1 cellular context compared by ENCODE assay signal in the genomic region with DNA sequence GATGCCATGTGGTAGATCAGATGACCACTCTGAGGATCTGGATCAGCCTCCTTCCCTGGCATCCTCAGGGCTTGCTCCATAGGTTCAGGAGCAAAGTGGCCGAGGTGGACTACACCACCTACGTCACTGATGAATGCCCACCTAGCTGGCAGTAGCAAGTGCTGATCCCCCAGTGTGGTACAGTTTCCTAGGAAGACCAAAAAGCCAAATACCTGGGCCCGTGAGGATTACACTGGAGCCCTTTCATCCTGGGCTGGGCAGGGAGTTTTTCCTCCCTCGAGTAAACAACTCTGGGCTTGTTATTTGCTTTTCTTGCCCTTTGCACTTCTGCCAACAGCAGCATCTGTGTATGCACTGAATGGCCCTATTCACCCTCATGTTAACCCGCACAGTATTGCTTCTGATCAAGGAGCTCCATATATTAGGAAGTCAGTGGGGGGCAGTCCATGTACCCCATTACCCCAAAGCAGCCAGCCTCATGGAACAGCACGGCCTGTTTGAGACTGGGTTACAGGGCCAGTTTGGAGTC.
TF ChIP-seq lines count a peak whose summit lies in the region.

No MANE protein-coding gene starts in this region.

TF ChIP-seq in HepG2, 621 proteins besides CTCF, POLR2A, EP300 and RAD21 (continued from another document and continues in another):
- TF ChIP-seq, protein P1, sequence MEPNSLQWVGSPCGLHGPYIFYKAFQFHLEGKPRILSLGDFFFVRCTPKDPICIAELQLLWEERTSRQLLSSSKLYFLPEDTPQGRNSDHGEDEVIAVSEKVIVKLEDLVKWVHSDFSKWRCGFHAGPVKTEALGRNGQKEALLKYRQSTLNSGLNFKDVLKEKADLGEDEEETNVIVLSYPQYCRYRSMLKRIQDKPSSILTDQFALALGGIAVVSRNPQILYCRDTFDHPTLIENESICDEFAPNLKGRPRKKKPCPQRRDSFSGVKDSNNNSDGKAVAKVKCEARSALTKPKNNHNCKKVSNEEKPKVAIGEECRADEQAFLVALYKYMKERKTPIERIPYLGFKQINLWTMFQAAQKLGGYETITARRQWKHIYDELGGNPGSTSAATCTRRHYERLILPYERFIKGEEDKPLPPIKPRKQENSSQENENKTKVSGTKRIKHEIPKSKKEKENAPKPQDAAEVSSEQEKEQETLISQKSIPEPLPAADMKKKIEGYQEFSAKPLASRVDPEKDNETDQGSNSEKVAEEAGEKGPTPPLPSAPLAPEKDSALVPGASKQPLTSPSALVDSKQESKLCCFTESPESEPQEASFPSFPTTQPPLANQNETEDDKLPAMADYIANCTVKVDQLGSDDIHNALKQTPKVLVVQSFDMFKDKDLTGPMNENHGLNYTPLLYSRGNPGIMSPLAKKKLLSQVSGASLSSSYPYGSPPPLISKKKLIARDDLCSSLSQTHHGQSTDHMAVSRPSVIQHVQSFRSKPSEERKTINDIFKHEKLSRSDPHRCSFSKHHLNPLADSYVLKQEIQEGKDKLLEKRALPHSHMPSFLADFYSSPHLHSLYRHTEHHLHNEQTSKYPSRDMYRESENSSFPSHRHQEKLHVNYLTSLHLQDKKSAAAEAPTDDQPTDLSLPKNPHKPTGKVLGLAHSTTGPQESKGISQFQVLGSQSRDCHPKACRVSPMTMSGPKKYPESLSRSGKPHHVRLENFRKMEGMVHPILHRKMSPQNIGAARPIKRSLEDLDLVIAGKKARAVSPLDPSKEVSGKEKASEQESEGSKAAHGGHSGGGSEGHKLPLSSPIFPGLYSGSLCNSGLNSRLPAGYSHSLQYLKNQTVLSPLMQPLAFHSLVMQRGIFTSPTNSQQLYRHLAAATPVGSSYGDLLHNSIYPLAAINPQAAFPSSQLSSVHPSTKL (CRISPR knock-in tag; IDR thresholded peaks at IDR 0.05) = peak; percentile 94
- TF ChIP-seq POGZ (CRISPR knock-in tag; IDR thresholded peaks at IDR 0.05) = 0 out of 2 replicates have a peak, but pooled peaks have one; percentile 21
- TF ChIP-seq, protein P2, sequence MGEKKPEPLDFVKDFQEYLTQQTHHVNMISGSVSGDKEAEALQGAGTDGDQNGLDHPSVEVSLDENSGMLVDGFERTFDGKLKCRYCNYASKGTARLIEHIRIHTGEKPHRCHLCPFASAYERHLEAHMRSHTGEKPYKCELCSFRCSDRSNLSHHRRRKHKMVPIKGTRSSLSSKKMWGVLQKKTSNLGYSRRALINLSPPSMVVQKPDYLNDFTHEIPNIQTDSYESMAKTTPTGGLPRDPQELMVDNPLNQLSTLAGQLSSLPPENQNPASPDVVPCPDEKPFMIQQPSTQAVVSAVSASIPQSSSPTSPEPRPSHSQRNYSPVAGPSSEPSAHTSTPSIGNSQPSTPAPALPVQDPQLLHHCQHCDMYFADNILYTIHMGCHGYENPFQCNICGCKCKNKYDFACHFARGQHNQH (CRISPR knock-in tag; IDR thresholded peaks at IDR 0.05) = peak; percentile 91
- peak; percentile 61 for TF ChIP-seq POLR2AphosphoS5 (IDR thresholded peaks at IDR 0.05; ENCODE audit: low read depth, low read length)
- no peak; the same call in 1 of the 2 replicates for TF ChIP-seq ZNF619 (CRISPR knock-in tag; IDR thresholded peaks at IDR 0.05)
- TF ChIP-seq, protein P3, sequence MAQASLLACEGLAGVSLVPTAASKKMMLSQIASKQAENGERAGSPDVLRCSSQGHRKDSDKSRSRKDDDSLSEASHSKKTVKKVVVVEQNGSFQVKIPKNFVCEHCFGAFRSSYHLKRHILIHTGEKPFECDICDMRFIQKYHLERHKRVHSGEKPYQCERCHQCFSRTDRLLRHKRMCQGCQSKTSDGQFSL (CRISPR knock-in tag; IDR thresholded peaks at IDR 0.05) = peak; percentile 70; the same call in 1 of the 2 replicates
- TF ChIP-seq SMAD3 (CRISPR knock-in tag; IDR thresholded peaks at IDR 0.05) = peak; percentile 89
- TF ChIP-seq DNMT3B (CRISPR knock-in tag; conservative IDR thresholded peaks at IDR 0.05) = no peak
- no peak for TF ChIP-seq EED (CRISPR knock-in tag; IDR thresholded peaks at IDR 0.05)
- TF ChIP-seq KDM5B (CRISPR knock-in tag; IDR thresholded peaks at IDR 0.05; ENCODE audit: borderline replicate concordance) = peak; percentile 24; the same call in 1 of the 2 replicates
- TF ChIP-seq ATF1 (CRISPR knock-in tag; IDR thresholded peaks at IDR 0.05) = peak; percentile 74
- TF ChIP-seq, protein P4, sequence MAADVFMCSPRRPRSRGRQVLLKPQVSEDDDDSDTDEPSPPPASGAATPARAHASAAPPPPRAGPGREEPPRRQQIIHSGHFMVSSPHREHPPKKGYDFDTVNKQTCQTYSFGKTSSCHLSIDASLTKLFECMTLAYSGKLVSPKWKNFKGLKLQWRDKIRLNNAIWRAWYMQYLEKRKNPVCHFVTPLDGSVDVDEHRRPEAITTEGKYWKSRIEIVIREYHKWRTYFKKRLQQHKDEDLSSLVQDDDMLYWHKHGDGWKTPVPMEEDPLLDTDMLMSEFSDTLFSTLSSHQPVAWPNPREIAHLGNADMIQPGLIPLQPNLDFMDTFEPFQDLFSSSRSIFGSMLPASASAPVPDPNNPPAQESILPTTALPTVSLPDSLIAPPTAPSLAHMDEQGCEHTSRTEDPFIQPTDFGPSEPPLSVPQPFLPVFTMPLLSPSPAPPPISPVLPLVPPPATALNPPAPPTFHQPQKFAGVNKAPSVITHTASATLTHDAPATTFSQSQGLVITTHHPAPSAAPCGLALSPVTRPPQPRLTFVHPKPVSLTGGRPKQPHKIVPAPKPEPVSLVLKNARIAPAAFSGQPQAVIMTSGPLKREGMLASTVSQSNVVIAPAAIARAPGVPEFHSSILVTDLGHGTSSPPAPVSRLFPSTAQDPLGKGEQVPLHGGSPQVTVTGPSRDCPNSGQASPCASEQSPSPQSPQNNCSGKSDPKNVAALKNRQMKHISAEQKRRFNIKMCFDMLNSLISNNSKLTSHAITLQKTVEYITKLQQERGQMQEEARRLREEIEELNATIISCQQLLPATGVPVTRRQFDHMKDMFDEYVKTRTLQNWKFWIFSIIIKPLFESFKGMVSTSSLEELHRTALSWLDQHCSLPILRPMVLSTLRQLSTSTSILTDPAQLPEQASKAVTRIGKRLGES (CRISPR knock-in tag; IDR thresholded peaks at IDR 0.05; ENCODE audit: borderline replicate concordance) = no peak
- TF ChIP-seq, protein P5, sequence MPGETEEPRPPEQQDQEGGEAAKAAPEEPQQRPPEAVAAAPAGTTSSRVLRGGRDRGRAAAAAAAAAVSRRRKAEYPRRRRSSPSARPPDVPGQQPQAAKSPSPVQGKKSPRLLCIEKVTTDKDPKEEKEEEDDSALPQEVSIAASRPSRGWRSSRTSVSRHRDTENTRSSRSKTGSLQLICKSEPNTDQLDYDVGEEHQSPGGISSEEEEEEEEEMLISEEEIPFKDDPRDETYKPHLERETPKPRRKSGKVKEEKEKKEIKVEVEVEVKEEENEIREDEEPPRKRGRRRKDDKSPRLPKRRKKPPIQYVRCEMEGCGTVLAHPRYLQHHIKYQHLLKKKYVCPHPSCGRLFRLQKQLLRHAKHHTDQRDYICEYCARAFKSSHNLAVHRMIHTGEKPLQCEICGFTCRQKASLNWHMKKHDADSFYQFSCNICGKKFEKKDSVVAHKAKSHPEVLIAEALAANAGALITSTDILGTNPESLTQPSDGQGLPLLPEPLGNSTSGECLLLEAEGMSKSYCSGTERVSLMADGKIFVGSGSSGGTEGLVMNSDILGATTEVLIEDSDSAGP (CRISPR knock-in tag; IDR thresholded peaks at IDR 0.05; ENCODE audit: borderline replicate concordance) = peak; percentile 59
- TF ChIP-seq ONECUT2 (CRISPR knock-in tag; IDR thresholded peaks at IDR 0.05) = no peak
- TF ChIP-seq ZNF781 (CRISPR knock-in tag; IDR thresholded peaks at IDR 0.05; ENCODE audit: borderline replicate concordance, not compliant biosample characterization) = peak; percentile 20
- TF ChIP-seq SSRP1 (CRISPR knock-in tag; IDR thresholded peaks at IDR 0.05) = no peak
- no peak for TF ChIP-seq POLR2AphosphoS2 (IDR thresholded peaks at IDR 0.05; ENCODE audit: low read depth, low read length)
- peak; percentile 89 for TF ChIP-seq HDAC1 (CRISPR knock-in tag; IDR thresholded peaks at IDR 0.05)
- TF ChIP-seq SUZ12 (IDR thresholded peaks at IDR 0.05; ENCODE audit: low read depth, low read length) = no peak
- no peak for TF ChIP-seq PHF8 (CRISPR knock-in tag; IDR thresholded peaks at IDR 0.05)
- peak; percentile 34; the same call in 1 of the 2 replicates for TF ChIP-seq YEATS4 (CRISPR knock-in tag; IDR thresholded peaks at IDR 0.05; ENCODE audit: borderline replicate concordance)
- no peak for TF ChIP-seq ZNF772 (CRISPR knock-in tag; IDR thresholded peaks at IDR 0.05)
- peak; percentile 98 for TF ChIP-seq TEAD3 (CRISPR knock-in tag; optimal IDR thresholded peaks at IDR 0.05; ENCODE audit: borderline replicate concordance)
- TF ChIP-seq ZNF224 (CRISPR knock-in tag; IDR thresholded peaks at IDR 0.05) = no peak
- TF ChIP-seq HMG20A (CRISPR knock-in tag; IDR thresholded peaks at IDR 0.05; ENCODE audit: borderline replicate concordance) = peak; percentile 92; the same call in 1 of the 2 replicates
- TF ChIP-seq ZKSCAN5 (CRISPR knock-in tag; IDR thresholded peaks at IDR 0.05) = no peak
- TF ChIP-seq ZNF335 (CRISPR knock-in tag; IDR thresholded peaks at IDR 0.05) = 0 out of 2 replicates have a peak, but pooled peaks have one; percentile 26
- 0 out of 2 replicates have a peak, but pooled peaks have one; percentile 45 for TF ChIP-seq CHD2 (IDR thresholded peaks at IDR 0.05; ENCODE audit: low read depth, low read length)
- TF ChIP-seq WIZ (CRISPR knock-in tag; IDR thresholded peaks at IDR 0.05) = no peak
- TF ChIP-seq ZNF709 (CRISPR knock-in tag; IDR thresholded peaks at IDR 0.05) = peak; percentile 74; the same call in 1 of the 2 replicates
- TF ChIP-seq SMARCC2 (IDR thresholded peaks at IDR 0.05) = peak; percentile 86; the same call in 1 of the 2 replicates
- TF ChIP-seq JUND (CRISPR knock-in tag; IDR thresholded peaks at IDR 0.05) = peak; percentile 9; the same call in 1 of the 2 replicates
- TF ChIP-seq ZNF230 (CRISPR knock-in tag; IDR thresholded peaks at IDR 0.05) = no peak
- peak; percentile 71 for TF ChIP-seq MEF2D (CRISPR knock-in tag; IDR thresholded peaks at IDR 0.05)
- no peak for TF ChIP-seq ISX (CRISPR knock-in tag; conservative IDR thresholded peaks at IDR 0.05)
- no peak for TF ChIP-seq ZNF570 (CRISPR knock-in tag; IDR thresholded peaks at IDR 0.05; ENCODE audit: borderline replicate concordance)
- TF ChIP-seq, protein P6, sequence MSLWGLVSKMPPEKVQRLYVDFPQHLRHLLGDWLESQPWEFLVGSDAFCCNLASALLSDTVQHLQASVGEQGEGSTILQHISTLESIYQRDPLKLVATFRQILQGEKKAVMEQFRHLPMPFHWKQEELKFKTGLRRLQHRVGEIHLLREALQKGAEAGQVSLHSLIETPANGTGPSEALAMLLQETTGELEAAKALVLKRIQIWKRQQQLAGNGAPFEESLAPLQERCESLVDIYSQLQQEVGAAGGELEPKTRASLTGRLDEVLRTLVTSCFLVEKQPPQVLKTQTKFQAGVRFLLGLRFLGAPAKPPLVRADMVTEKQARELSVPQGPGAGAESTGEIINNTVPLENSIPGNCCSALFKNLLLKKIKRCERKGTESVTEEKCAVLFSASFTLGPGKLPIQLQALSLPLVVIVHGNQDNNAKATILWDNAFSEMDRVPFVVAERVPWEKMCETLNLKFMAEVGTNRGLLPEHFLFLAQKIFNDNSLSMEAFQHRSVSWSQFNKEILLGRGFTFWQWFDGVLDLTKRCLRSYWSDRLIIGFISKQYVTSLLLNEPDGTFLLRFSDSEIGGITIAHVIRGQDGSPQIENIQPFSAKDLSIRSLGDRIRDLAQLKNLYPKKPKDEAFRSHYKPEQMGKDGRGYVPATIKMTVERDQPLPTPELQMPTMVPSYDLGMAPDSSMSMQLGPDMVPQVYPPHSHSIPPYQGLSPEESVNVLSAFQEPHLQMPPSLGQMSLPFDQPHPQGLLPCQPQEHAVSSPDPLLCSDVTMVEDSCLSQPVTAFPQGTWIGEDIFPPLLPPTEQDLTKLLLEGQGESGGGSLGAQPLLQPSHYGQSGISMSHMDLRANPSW (CRISPR knock-in tag; IDR thresholded peaks at IDR 0.05; ENCODE audit: borderline replicate concordance) = peak; percentile 91; the same call in 1 of the 2 replicates
- no peak for TF ChIP-seq ZNF441 (CRISPR knock-in tag; IDR thresholded peaks at IDR 0.05; ENCODE audit: borderline replicate concordance)
- no peak for TF ChIP-seq PCBP2 (optimal IDR thresholded peaks at IDR 0.05; ENCODE audit: low read depth, low read length, poor library complexity, severe bottlenecking)
- TF ChIP-seq CEBPB (IDR thresholded peaks at IDR 0.05; ENCODE audit: borderline replicate concordance, low read depth, low read length) = no peak
- peak; percentile 53; the same call in 1 of the 2 replicates for TF ChIP-seq ZFP41 (CRISPR knock-in tag; IDR thresholded peaks at IDR 0.05; ENCODE audit: borderline replicate concordance)
- TF ChIP-seq ZNF263 (CRISPR knock-in tag; IDR thresholded peaks at IDR 0.05) = no peak
- TF ChIP-seq ZNF567 (CRISPR knock-in tag; IDR thresholded peaks at IDR 0.05; ENCODE audit: borderline replicate concordance) = 0 out of 2 replicates have a peak, but pooled peaks have one; percentile 52
- TF ChIP-seq CBFB (CRISPR knock-in tag; IDR thresholded peaks at IDR 0.05) = peak; percentile 67; the same call in 1 of the 2 replicates
- TF ChIP-seq ZNF282 (IDR thresholded peaks at IDR 0.05; ENCODE audit: partially characterized antibody) = no peak
- TF ChIP-seq RFX5 (IDR thresholded peaks at IDR 0.05; ENCODE audit: low read depth, low read length) = no peak
- TF ChIP-seq SMC3 (IDR thresholded peaks at IDR 0.05; ENCODE audit: low read length) = no peak; the same call in 1 of the 2 replicates
- peak; percentile 98 for TF ChIP-seq NR2F6 (IDR thresholded peaks at IDR 0.05)
- TF ChIP-seq NR2F6 (CRISPR knock-in tag; IDR thresholded peaks at IDR 0.05) = peak; percentile 99
- TF ChIP-seq, protein P7, sequence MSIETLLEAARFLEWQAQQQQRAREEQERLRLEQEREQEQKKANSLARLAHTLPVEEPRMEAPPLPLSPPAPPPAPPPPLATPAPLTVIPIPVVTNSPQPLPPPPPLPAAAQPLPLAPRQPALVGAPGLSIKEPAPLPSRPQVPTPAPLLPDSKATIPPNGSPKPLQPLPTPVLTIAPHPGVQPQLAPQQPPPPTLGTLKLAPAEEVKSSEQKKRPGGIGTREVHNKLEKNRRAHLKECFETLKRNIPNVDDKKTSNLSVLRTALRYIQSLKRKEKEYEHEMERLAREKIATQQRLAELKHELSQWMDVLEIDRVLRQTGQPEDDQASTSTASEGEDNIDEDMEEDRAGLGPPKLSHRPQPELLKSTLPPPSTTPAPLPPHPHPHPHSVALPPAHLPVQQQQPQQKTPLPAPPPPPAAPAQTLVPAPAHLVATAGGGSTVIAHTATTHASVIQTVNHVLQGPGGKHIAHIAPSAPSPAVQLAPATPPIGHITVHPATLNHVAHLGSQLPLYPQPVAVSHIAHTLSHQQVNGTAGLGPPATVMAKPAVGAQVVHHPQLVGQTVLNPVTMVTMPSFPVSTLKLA (IDR thresholded peaks at IDR 0.05) = 0 out of 2 replicates have a peak, but pooled peaks have one; percentile 2
- peak; percentile 60 for TF ChIP-seq KLF6 (CRISPR knock-in tag; IDR thresholded peaks at IDR 0.05)
